Comparison of ENCODE assay signal across 14 cellular contexts in genomic region chr1:185804608-185805007, GRCh38.
"Had no signal": no experiment of that assay in that cellular context is flagged by ENCODE, and none has a peak within 500 bp of the region (broad histone marks: within the 10 kb centered on the region; RNA-seq: fewer than 3 reads in every experiment).

No MANE protein-coding gene starts in this region.

- H3K4me1 ChIP-seq: colonic mucosa, pancreas, testis, transverse colon had no signal

- ATAC-seq: heart right ventricle; natural killer cell treated with Interleukin-12 subunit alpha and Interleukin-12 subunit beta and Interleukin-15 and Interleukin-18, amount 100 ng/mL, for 72 hours; pancreas; right cardiac atrium; stimulated activated memory B cell treated with anti-CD40 and anti-IgM and Interleukin-4, amounts not matched to agents 10 μg/mL and 1 μg/mL and 100 μg/mL, for 72 hours had no signal

- H3K27me3 ChIP-seq: colonic mucosa, heart right ventricle, pancreas, testis, transverse colon had no signal

- H3K27ac ChIP-seq: colonic mucosa, heart right ventricle, pancreas, testis, transverse colon had no signal

- H3K36me3 ChIP-seq: colonic mucosa, heart right ventricle, pancreas, transverse colon had no signal

- H3K9me3 ChIP-seq: colonic mucosa, heart right ventricle, pancreas, testis, transverse colon had no signal

- H3K4me3 ChIP-seq: colonic mucosa, heart right ventricle, pancreas, testis, transverse colon had no signal

- DNase-seq: colonic mucosa; dermis blood vessel endothelial cell; foreskin melanocyte; heart right ventricle; hypothalamus; occipital lobe; pancreas; right cardiac atrium; stimulated activated CD4-positive, alpha-beta T cell treated with anti-CD3 and anti-CD28 coated beads, Interleukin-1b, Interleukin-23, amount 100 ng/mL, for 48 hours; stimulated activated CD4-positive, alpha-beta T cell treated with anti-CD3 and anti-CD28 coated beads, Interleukin-4, amount 100 ng/mL, for 24 hours; testis; transverse colon had no signal
